21 cellular contexts compared by ENCODE assay signal in the genomic region with DNA sequence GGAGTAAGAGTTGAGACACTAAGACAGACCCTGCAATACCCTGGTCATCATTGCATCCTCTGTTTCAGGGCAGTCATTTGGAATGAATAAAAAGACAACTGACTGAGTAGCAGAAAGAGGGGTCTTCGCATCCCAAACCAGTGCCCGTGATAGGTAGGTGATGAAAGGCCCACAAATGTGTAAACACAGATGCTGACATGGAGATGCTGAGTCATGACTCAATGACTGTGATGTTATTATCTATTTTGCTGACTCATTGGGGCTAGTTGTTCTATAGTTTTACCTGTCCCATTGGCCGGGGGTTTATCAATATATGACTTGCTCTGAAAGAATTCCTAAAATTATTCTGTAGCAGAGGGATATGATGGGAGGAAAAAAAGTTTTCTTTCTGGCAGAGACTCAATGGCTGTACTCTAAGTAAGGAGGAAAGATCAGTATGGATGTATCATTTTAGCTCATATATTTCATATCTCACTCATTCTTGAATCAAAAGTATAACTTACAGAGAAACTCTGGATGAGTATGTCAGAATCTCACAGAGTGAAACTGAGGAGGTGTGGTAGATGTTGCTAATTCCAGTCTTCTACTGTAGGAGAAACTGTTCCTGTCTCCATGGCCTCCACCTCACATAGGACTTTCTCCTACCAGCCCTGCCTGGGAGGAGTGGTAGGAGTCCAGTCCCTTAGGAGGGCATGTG.
DNase-seq lines count a peak whose midpoint lies in the region; ATAC-seq, FAIRE-seq and TF ChIP-seq lines count a peak whose summit lies in the region.
"Had no signal": no experiment of that assay in that cellular context is flagged by ENCODE, and none has a peak within 500 bp of the region (broad histone marks: within the 10 kb centered on the region; RNA-seq: fewer than 3 reads in every experiment).

No MANE protein-coding gene starts in this region.

- H2BK120ac ChIP-seq in mesendoderm (ENCODE audit: low read depth, low read length), result no peak overlapping the region

- H3K79me1 ChIP-seq in mesendoderm (ENCODE audit: low read length), result no peaks in the 10 kb centered on the region

- H3K18ac ChIP-seq in mesendoderm (ENCODE audit: low read length), result peak overlapping the region; percentile 51

- H3K4me1 ChIP-seq in K562 (replicated peaks in 1 of 2; ENCODE audit: control insufficient read depth in 2 of 2, insufficient read depth in 2 of 2, low read length in 2 of 2) (peaks cover 0 to 12% of the 10 kb centered on the region in 2 experiments; a peak in 2 of 5 replicates), mesendoderm (ENCODE audit: control insufficient read depth, low read depth, low read length) (no peaks in the 10 kb centered on the region)
- H3K4me1 ChIP-seq: psoas muscle, stomach had no signal

- ATAC-seq in K562, result peak; percentile 67
- ATAC-seq: psoas muscle had no signal

- no peak overlapping the region for H4K8ac ChIP-seq in mesendoderm (ENCODE audit: low read depth, low read length)

- in situ Hi-C loops in K562 (cut with MboI), result no loop called here

- H3K56ac ChIP-seq in mesendoderm (ENCODE audit: low read length), result no peak overlapping the region

- H3K9ac ChIP-seq in K562 (ENCODE audit: insufficient read depth in 1 of 2, low read depth in 2 of 2, low read length in 2 of 2) (no peak overlapping the region), mesendoderm (ENCODE audit: low read length) (no peak overlapping the region)

- TF ChIP-seq POLR2A in K562 (conservative IDR thresholded peaks at IDR 0.05), result no peak

- no peak overlapping the region for H2BK5ac ChIP-seq in mesendoderm (ENCODE audit: low read length)

- no peak overlapping the region for H3K23ac ChIP-seq in mesendoderm (ENCODE audit: low read length)

- no TSS peak for BruUV-seq in K562 (replicated peaks; lab: Mats Ljungman, UMichigan)

- no peak overlapping the region for H2BK15ac ChIP-seq in mesendoderm (replicated peaks; ENCODE audit: low read depth)

- H3K27me3 Mint-ChIP-seq in activated T-cell treated with anti-CD3 and anti-CD28 coated beads, Interleukin-2, amount 50 U/mL, for 24 hours, result peaks cover 9% of the 10 kb centered on the region
- H3K27me3 Mint-ChIP-seq in progenitor cell of endocrine pancreas, result peaks cover 5% of the 10 kb centered on the region

- intact Hi-C loops in K562 (cut with micrococcal nuclease), result no loop called here

- TF ChIP-seq CTCF in K562 (IDR thresholded peaks at IDR 0.05 in 2 of 3, conservative IDR thresholded peaks at IDR 0.05 in 1 of 3; ENCODE audit: insufficient read depth in 2 of 3, low read depth in 1 of 3, low read length in 3 of 3) (no peak), WERI-Rb-1 (IDR thresholded peaks at IDR 0.05; ENCODE audit: low read depth, low read length) (no peak), progenitor cell of endocrine pancreas (IDR thresholded peaks at IDR 0.05; ENCODE audit: unreplicated experiment) (no peak)

- no peak for TF ChIP-seq RAD21 in K562 (CRISPR knock-in tag; conservative IDR thresholded peaks at IDR 0.05 in 1 of 2, IDR thresholded peaks at IDR 0.05 in 1 of 2)

- H3K36me3 ChIP-seq in K562 (ENCODE audit: control insufficient read depth, insufficient read depth, low read length), result no peaks in the 10 kb centered on the region
- no peaks in the 10 kb centered on the region for H3K36me3 ChIP-seq in mesendoderm (ENCODE audit: control insufficient read depth, insufficient read depth, low read length)
- no peaks in the 10 kb centered on the region for H3K36me3 ChIP-seq in WERI-Rb-1
- H3K36me3 ChIP-seq: stomach had no signal

- TF ChIP-seq EP300 in K562 (IDR thresholded peaks at IDR 0.05; ENCODE audit: low read length), result peak; percentile 61

- WGBS in K562 (ENCODE audit: insufficient coverage, low coverage, missing lambda C conversion rate), result 3% methylated on average over 3 of the region's 3 CpGs
- WGBS in mesendoderm (ENCODE audit: extremely low coverage, insufficient coverage, low lambda C conversion rate), result no CpG with 5 or more reads among the region's 3 CpGs

- H3K4me3 Mint-ChIP-seq in activated T-cell treated with anti-CD3 and anti-CD28 coated beads, Interleukin-2, amount 50 U/mL, for 24 hours, result no peak overlapping the region
- no peak overlapping the region for H3K4me3 Mint-ChIP-seq in progenitor cell of endocrine pancreas (ENCODE audit: low read depth)
- H3K4me3 Mint-ChIP-seq: activated naive CD8-positive, alpha-beta T cell; nephron had no signal

- no peaks in the 10 kb centered on the region for H3K9me3 ChIP-seq in K562 (replicated peaks; ENCODE audit: control insufficient read depth, insufficient read depth, low read depth, low read length)
- no peaks in the 10 kb centered on the region for H3K9me3 ChIP-seq in WERI-Rb-1 (ENCODE audit: severe bottlenecking)
- H3K9me3 ChIP-seq: psoas muscle had no signal

- no peak overlapping the region; the same call in 2 of the 3 replicates for H3K27ac ChIP-seq in K562 (ENCODE audit: extremely low read depth, low read depth, low read length)
- no peak overlapping the region for H3K27ac ChIP-seq in mesendoderm (ENCODE audit: low read depth, low read length)
- no peak overlapping the region for H3K27ac ChIP-seq in WERI-Rb-1
- H3K27ac ChIP-seq: psoas muscle, stomach had no signal

- H3K79me2 ChIP-seq in K562 (ENCODE audit: control insufficient read depth, insufficient read depth, low read length) (no peaks in the 10 kb centered on the region), mesendoderm (ENCODE audit: control insufficient read depth, insufficient read depth, low read length) (no peaks in the 10 kb centered on the region)

- no peaks in the 10 kb centered on the region for H3K36me3 Mint-ChIP-seq in activated T-cell treated with anti-CD3 and anti-CD28 coated beads, Interleukin-2, amount 50 U/mL, for 24 hours (ENCODE audit: low read depth)
- no peaks in the 10 kb centered on the region for H3K36me3 Mint-ChIP-seq in progenitor cell of endocrine pancreas (ENCODE audit: insufficient read depth)
- H3K36me3 Mint-ChIP-seq: activated naive CD8-positive, alpha-beta T cell had no signal

- H3K27me3 ChIP-seq in K562 (ENCODE audit: control insufficient read depth in 2 of 2, insufficient read depth in 2 of 2, low read length in 2 of 2) (no peaks in the 10 kb centered on the region), mesendoderm (ENCODE audit: insufficient read depth, low read length, poor library complexity) (no peaks in the 10 kb centered on the region), WERI-Rb-1 (ENCODE audit: insufficient read depth, low read depth, severe bottlenecking) (no peaks in the 10 kb centered on the region)
- H3K27me3 ChIP-seq: stomach had no signal

- peak overlapping the region; percentile 6; the same call in 1 of the 2 replicates for H3K4me2 ChIP-seq in K562 (ENCODE audit: insufficient read depth, low read length)
- H3K4me2 ChIP-seq in mesendoderm (ENCODE audit: low read length), result no peak overlapping the region

- no peak overlapping the region for H3K4ac ChIP-seq in mesendoderm (ENCODE audit: low read depth, low read length)

- H4K5ac ChIP-seq in mesendoderm (ENCODE audit: low read length), result no peak overlapping the region

- H2AK5ac ChIP-seq in mesendoderm (ENCODE audit: low read length), result no peak overlapping the region

- no peaks in the 10 kb centered on the region for H4K20me1 ChIP-seq in K562 (replicated peaks; ENCODE audit: control insufficient read depth, insufficient read depth, low read length)

- POLR2A ChIA-PET in K562 (lab: Yijun Ruan, JAX), result no interaction called here

- peak overlapping the region; percentile 51 for H3K27ac Mint-ChIP-seq in activated T-cell treated with anti-CD3 and anti-CD28 coated beads, Interleukin-2, amount 50 U/mL, for 24 hours
- no peak overlapping the region for H3K27ac Mint-ChIP-seq in progenitor cell of endocrine pancreas
- H3K27ac Mint-ChIP-seq: activated naive CD8-positive, alpha-beta T cell; nephron had no signal

- peaks cover 7% of the 10 kb centered on the region for H3K4me1 Mint-ChIP-seq in activated T-cell treated with anti-CD3 and anti-CD28 coated beads, Interleukin-2, amount 50 U/mL, for 24 hours (ENCODE audit: low read depth)
- H3K4me1 Mint-ChIP-seq in progenitor cell of endocrine pancreas (ENCODE audit: low read depth), result no peaks in the 10 kb centered on the region
- H3K4me1 Mint-ChIP-seq: nephron had no signal

- no peak overlapping the region for H2AFZ ChIP-seq in K562 (ENCODE audit: low read depth, low read length)

- H3K9me3 Mint-ChIP-seq in activated T-cell treated with anti-CD3 and anti-CD28 coated beads, Interleukin-2, amount 50 U/mL, for 24 hours, result no peaks in the 10 kb centered on the region
- peaks cover 5% of the 10 kb centered on the region for H3K9me3 Mint-ChIP-seq in progenitor cell of endocrine pancreas (ENCODE audit: low read depth)

- no peaks in the 10 kb centered on the region for H3K9me1 ChIP-seq in K562 (ENCODE audit: control insufficient read depth, insufficient read depth, low read length)

- CTCF ChIA-PET in K562 (lab: Yijun Ruan, JAX; ENCODE audit: low intra/inter-chr PET ratio), result no interaction called here

- no peak for DNase-seq in activated T-cell treated with anti-CD3 and anti-CD28 coated beads, Interleukin-2, amount 50 U/mL, for 24 hours
- no peak for DNase-seq in activated T-cell treated with anti-CD3 and anti-CD28 coated beads, Interleukin-2, amount 50 U/mL, for 48 hours
- peak; percentile 59 for DNase-seq in M059J (ENCODE audit: low read depth)
- peak; percentile 18 to 38 (median 22) for DNase-seq in K562 (ENCODE audit: extremely low read depth in 1 of 4, low spot score in 3 of 4)
- DNase-seq in mesendoderm, result peak; percentile 15
- no peak for DNase-seq in WERI-Rb-1
- no peak for DNase-seq in DMS114 treated with DMSO at 0.1 percent for 48 hours (lab: John Stamatoyannopoulos, UW; ENCODE audit: unreplicated experiment)
- DNase-seq in progenitor cell of endocrine pancreas (ENCODE audit: low spot score, unreplicated experiment), result no peak
- DNase-seq: activated CD4-positive, CD25-positive, alpha-beta regulatory T cell; activated CD8-positive, alpha-beta memory T cell treated with anti-CD3 and anti-CD28 coated beads, Interleukin-2, amount 50 U/mL, for 48 hours; Calu3; effector memory CD4-positive, alpha-beta T cell; foreskin melanocyte; NCI-H187; NCI-H524 treated with DMSO at 0.1 percent for 48 hours; psoas muscle; RPMI8226; stimulated activated CD4-positive, alpha-beta T cell treated with anti-CD3 and anti-CD28 coated beads, Interleukin-15, amount 100 ng/mL, for 24 hours; stomach had no signal

- no peak overlapping the region for H3K4me3 ChIP-seq in K562
- no peak overlapping the region for H3K4me3 ChIP-seq in mesendoderm (ENCODE audit: low read length)
- H3K4me3 ChIP-seq in WERI-Rb-1 (ENCODE audit: low read depth, low read length), result no peak overlapping the region
- H3K4me3 ChIP-seq: psoas muscle, stomach had no signal

- FAIRE-seq in K562 (lab: Jason Lieb, UNC), result peak; percentile 66

TF ChIP-seq in K562, 482 proteins besides CTCF, POLR2A, EP300 and RAD21 (continues in another document):
- no peak for TF ChIP-seq ZBTB7A (IDR thresholded peaks at IDR 0.05; ENCODE audit: borderline replicate concordance, control insufficient read depth, low read depth, low read length)
- peak in 1 of 2 experiments; percentile 48; a peak in 2 of 4 replicates for TF ChIP-seq KDM1A (IDR thresholded peaks at IDR 0.05)
- TF ChIP-seq CBFA2T2 (conservative IDR thresholded peaks at IDR 0.05), result peak; percentile 28; the same call in 1 of the 2 replicates
- TF ChIP-seq FOSL1 (tag; conservative IDR thresholded peaks at IDR 0.05), result peak; percentile 86
- 0 out of 2 replicates have a peak, but pooled peaks have one; percentile 30 for TF ChIP-seq TCF3 (CRISPR knock-in tag; IDR thresholded peaks at IDR 0.05)
- TF ChIP-seq ZNF76 (CRISPR knock-in tag; IDR thresholded peaks at IDR 0.05; ENCODE audit: borderline replicate concordance), result no peak

Comparison
In these comparisons a context has a peak if more than half of its experiments do, and no peak if none do; other contexts are left out.
1. DNase-seq: peak in M059J (single experiment), K562 (4 of 4) and mesendoderm (single experiment); none in activated T-cell treated with anti-CD3 and anti-CD28 coated beads, Interleukin-2, amount 50 U/mL, for 24 hours (single experiment), activated T-cell treated with anti-CD3 and anti-CD28 coated beads, Interleukin-2, amount 50 U/mL, for 48 hours (0 of 2), WERI-Rb-1 (single experiment), DMS114 treated with DMSO at 0.1 percent for 48 hours (single experiment) and progenitor cell of endocrine pancreas (single experiment).